ENCODE assay signal across 8 cellular contexts in the genomic region with DNA sequence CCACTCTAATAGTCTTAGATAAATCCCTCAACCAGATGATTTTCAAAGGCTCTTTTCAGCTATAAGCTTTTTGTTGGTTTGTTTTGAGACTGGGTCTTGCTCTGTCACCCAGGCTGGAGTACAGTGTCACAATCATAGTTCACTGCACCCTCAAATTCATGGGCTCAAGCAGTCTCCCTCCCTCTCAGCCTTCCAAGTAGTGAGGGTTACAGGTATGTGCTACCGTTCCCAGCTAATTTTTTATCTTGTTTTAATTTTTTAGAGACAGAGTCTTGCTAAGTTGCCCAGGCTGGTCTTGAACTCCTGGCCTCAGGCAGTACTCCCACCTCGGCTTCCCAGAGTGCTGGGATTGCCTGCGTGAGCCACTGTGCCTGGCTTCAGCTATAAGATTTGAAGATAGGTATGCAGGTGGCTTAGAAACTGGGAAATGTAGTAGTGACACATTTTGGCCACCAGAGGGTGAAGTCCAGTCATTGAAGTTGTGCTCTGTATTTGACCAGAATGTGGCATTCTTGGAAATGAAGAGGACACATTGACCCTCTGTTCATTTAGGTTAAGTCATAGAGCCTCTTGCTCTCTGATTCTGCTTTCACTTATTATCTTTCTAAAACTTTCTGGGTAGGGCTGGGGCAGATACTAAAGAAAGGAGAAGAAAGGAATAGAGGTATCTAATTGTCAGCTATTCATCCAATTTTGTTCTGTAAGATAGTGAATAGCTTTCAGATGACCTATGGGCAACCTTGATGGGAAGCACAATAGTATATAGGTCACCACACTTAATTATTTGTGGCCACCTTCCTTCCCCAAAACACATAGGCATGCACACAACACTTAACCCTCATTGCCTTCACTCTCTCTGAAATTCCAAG. TPM values are rescaled to one million over a fixed set of nuclear protein-coding genes. Genes with fewer than 3 reads are reported as not detected.
DNase-seq lines count a peak whose midpoint lies in the region; TF ChIP-seq lines count a peak whose summit lies in the region.

No MANE protein-coding gene starts in this region.

- DNase-seq in NCI-H2196 (lab: John Stamatoyannopoulos, UW; ENCODE audit: unreplicated experiment), result peak; percentile 29
- DNase-seq in NCI-H2196 treated with DMSO at 0.1 percent for 48 hours (lab: John Stamatoyannopoulos, UW; ENCODE audit: unreplicated experiment), result no peak
- peak; percentile 37 for DNase-seq in H4 (ENCODE audit: low spot score)
- DNase-seq in NCI-H524 treated with DMSO at 0.1 percent for 48 hours (lab: John Stamatoyannopoulos, UW), result peak; percentile 0
- no peak for DNase-seq in ascending aorta (ENCODE audit: low spot score in 2 of 2)
- peak; percentile 65 for DNase-seq in iPS DF 19.7 (ENCODE audit: low read depth, low spot score)
- no peak for DNase-seq in spleen
- DNase-seq in stimulated activated naive CD4-positive, alpha-beta T cell treated with Interleukin-2 at 50 U/mL for 16 hours (lab: John Stamatoyannopoulos, UW), result no peak

- WGBS in spleen, 5 donors, result 48 to 68% (median 61%) methylated on average over 3 of the region's 3 CpGs

- TF ChIP-seq CTCF in ascending aorta (IDR thresholded peaks at IDR 0.05), result peak; percentile 63 to 76 (median 65)
- peak; percentile 21 to 81 (median 64) for TF ChIP-seq CTCF in spleen (IDR thresholded peaks at IDR 0.05 in 8 of 11, conservative IDR thresholded peaks at IDR 0.05 in 3 of 11)

- H3K9me3 ChIP-seq in ascending aorta, result no peaks in the 10 kb centered on the region
- no peaks in the 10 kb centered on the region for H3K9me3 ChIP-seq in spleen

- no peaks in the 10 kb centered on the region for H3K27me3 ChIP-seq in ascending aorta
- no peaks in the 10 kb centered on the region for H3K27me3 ChIP-seq in spleen (replicated peaks in 1 of 7)

- peaks cover 0 to 6% of the 10 kb centered on the region in 2 donors for H3K4me1 ChIP-seq in ascending aorta
- H3K4me1 ChIP-seq in spleen, result peaks cover 3 to 54% (median 30%) of the 10 kb centered on the region in 6 donors

- TF ChIP-seq POLR2A in spleen (IDR thresholded peaks at IDR 0.05), result no peak

- peaks cover 3 to 19% of the 10 kb centered on the region in 2 donors for H3K36me3 ChIP-seq in ascending aorta
- peaks cover 0 to 79% (median 8%) of the 10 kb centered on the region in 6 donors for H3K36me3 ChIP-seq in spleen

- H3K27ac ChIP-seq in ascending aorta (no peak overlapping the region), spleen (no peak overlapping the region)

- no peak overlapping the region for H3K4me3 ChIP-seq in ascending aorta
- H3K4me3 ChIP-seq in spleen, result no peak overlapping the region

- intact Hi-C loops in ascending aorta (cut with DNase I), result loop anchor here (1.0 kb wide), 1 partner anchor 139 kb away; no protein-coding TSS in a partner anchor
- intact Hi-C loops in spleen (cut with DNase I; ENCODE audit: low total_unique reads), result no loop called here

RNA-seq across cellular contexts. Expression of gene R3HCC1L, which starts 36.0 kb away (rescaled TPM):
- total RNA-seq in H4 (2014; rRNA removed; shearing (Covaris generic)), result 9.8 and 10.5 TPM in 2 replicates
- total RNA-seq in ascending aorta, result 3.1 TPM
- total RNA-seq in spleen, result 10 to 100 TPM; 17.5 to 21.2 (median 18.7) TPM
- 10 to 100 TPM in 1 of 3 donors, 1 to 10 TPM in 2; 9.0 to 11.3 (median 9.8) TPM for polyA plus RNA-seq in spleen

Comparison
In these comparisons a context has a peak if more than half of its experiments do, and no peak if none do; other contexts are left out.
1. DNase-seq: peak in NCI-H2196 (single experiment), H4 (single experiment), NCI-H524 treated with DMSO at 0.1 percent for 48 hours (single experiment) and iPS DF 19.7 (single experiment); none in NCI-H2196 treated with DMSO at 0.1 percent for 48 hours (single experiment), ascending aorta (0 of 2), spleen (single experiment) and stimulated activated naive CD4-positive, alpha-beta T cell treated with Interleukin-2 at 50 U/mL for 16 hours (single experiment).